Comparison of ENCODE assay signal across 13 cellular contexts in the genomic region with DNA sequence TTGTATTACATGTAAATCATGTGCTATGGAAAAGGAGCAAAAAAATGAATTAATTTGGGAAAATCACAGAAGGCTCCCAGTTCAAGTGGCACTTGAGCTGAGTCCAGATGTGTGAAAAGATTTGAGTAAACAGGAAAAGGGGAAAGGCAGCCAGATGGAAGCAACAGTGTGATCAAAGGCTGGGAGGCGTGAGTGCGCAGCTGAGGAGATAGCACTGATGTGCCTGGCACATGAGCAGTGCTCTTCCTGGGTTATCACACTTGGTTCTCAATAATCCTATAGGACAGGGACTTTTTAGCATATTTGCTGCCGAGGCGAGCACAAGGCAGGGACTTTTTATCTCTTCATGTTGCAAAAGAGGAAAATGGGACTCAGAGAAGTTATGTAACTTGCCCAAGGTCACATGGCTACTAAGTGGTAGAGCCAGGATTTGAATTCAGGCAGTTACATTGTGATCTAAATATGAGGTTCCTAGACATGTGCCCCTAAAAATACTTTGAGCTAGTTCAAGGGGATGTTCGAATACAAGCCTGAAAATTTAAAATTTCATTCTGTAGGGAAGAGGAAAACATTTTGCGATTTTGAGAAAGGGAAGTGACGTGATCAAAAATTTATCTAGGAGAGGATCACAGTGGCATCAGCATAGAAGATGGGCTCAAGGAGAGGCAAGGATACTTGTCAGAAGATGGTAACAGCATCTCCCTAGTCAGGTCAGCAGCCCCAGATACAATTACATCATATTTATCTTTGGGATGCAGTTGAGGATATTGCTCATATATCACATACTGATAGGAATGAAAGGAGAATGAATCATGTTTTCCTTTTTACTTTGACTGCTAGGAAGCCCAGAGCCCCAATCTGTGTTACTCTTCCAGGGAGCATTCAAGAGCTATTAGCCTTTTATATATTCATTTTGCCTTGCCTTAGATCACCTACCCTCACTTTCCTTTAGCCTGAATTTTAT. TPM values are rescaled to one million over a fixed set of nuclear protein-coding genes. Genes with fewer than 3 reads are reported as not detected.
DNase-seq lines count a peak whose midpoint lies in the region; ATAC-seq and TF ChIP-seq lines count a peak whose summit lies in the region.
"Had no signal": no experiment of that assay in that cellular context is flagged by ENCODE, and none has a peak within 500 bp of the region (broad histone marks: within the 10 kb centered on the region; RNA-seq: fewer than 3 reads in every experiment).

No MANE protein-coding gene starts in this region.

- no peak overlapping the region for H3K4me3 ChIP-seq in PC-3 (ENCODE audit: low read length)
- H3K4me3 ChIP-seq in fibroblast of the aortic adventitia (ENCODE audit: low read depth, low read length): no peak overlapping the region
- no peak overlapping the region for H3K4me3 ChIP-seq in suprapubic skin
- H3K4me3 ChIP-seq: mucosa of descending colon had no signal

- ATAC-seq in PC-3: no peak
- ATAC-seq in HG02885 (IDR thresholded peaks at IDR 0.05; ENCODE audit: poor library complexity, unreplicated experiment): no peak
- ATAC-seq: mucosa of descending colon had no signal

- intact Hi-C loops in PC-3 (cut with micrococcal nuclease): no loop called here

- H2AFZ ChIP-seq in PC-3 (ENCODE audit: low read length): no peak overlapping the region

- peak; percentile 10 for DNase-seq in SIG-M5 treated with dmso at 0.1 percent for 504 hours (lab: John Stamatoyannopoulos, UW; ENCODE audit: unreplicated experiment)
- DNase-seq in SIG-M5 (lab: John Stamatoyannopoulos, UW): no peak
- DNase-seq in PC-3: peak; percentile 17
- DNase-seq in fibroblast of the aortic adventitia (ENCODE audit: low read depth): peak; percentile 82
- DNase-seq in suprapubic skin (ENCODE audit: low spot score in 2 of 2): no peak
- no peak for DNase-seq in stimulated activated CD4-positive, alpha-beta T cell treated with anti-CD3 and anti-CD28 coated beads, Interleukin-4, amount 100 ng/mL, for 24 hours
- no peak for DNase-seq in A172 (ENCODE audit: low spot score)
- DNase-seq: mucosa of descending colon; NCI-H2107; stimulated activated CD4-positive, alpha-beta T cell treated with anti-CD3 and anti-CD28 coated beads, Interleukin-12 subunit alpha, Interleukin-12 subunit beta, amount 100 ng/mL, for 4 hours; stimulated activated naive CD4-positive, alpha-beta T cell; T-helper 9 cell had no signal

- no peak for TF ChIP-seq POLR2A in suprapubic skin (IDR thresholded peaks at IDR 0.05)

- H3F3A ChIP-seq in PC-3 (ENCODE audit: low read length, unreplicated experiment): no peaks in the 10 kb centered on the region

- H4K20me1 ChIP-seq in PC-3 (ENCODE audit: low read length): no peaks in the 10 kb centered on the region

- H3K36me3 ChIP-seq in PC-3 (ENCODE audit: low read depth, low read length) (no peaks in the 10 kb centered on the region), suprapubic skin (no peaks in the 10 kb centered on the region)

- no peaks in the 10 kb centered on the region for H3K9me3 ChIP-seq in PC-3 (ENCODE audit: low read length)
- no peaks in the 10 kb centered on the region for H3K9me3 ChIP-seq in suprapubic skin
- H3K9me3 ChIP-seq: mucosa of descending colon had no signal

- H3K79me2 ChIP-seq in PC-3 (ENCODE audit: low read length): no peaks in the 10 kb centered on the region

- no peak overlapping the region for H3K4me2 ChIP-seq in PC-3 (ENCODE audit: low read length)

- H3K9me2 ChIP-seq in PC-3 (replicated peaks; ENCODE audit: low read length): no peaks in the 10 kb centered on the region

- no peak for TF ChIP-seq EP300 in suprapubic skin (IDR thresholded peaks at IDR 0.05)

- BruUV-seq in PC-3 (replicated peaks; lab: Mats Ljungman, UMichigan): no TSS peak

- H3K4me1 ChIP-seq in PC-3 (ENCODE audit: insufficient read depth, low read length): no peaks in the 10 kb centered on the region
- H3K4me1 ChIP-seq in suprapubic skin: peaks cover 23% of the 10 kb centered on the region

- CTCF ChIA-PET in PC-3 (lab: Charles Lee): no interaction called here

- H3K27me3 ChIP-seq in PC-3 (ENCODE audit: low read length) (no peaks in the 10 kb centered on the region), suprapubic skin (no peaks in the 10 kb centered on the region)

- H3K27ac ChIP-seq in PC-3 (ENCODE audit: low read length) (no peak overlapping the region), suprapubic skin (peak overlapping the region; percentile 21)

- WGBS in suprapubic skin: 60% methylated on average over 7 of the region's 7 CpGs

- no peak for TF ChIP-seq CTCF in PC-3 (conservative IDR thresholded peaks at IDR 0.05; ENCODE audit: low read depth, low read length)
- TF ChIP-seq CTCF in fibroblast of the aortic adventitia (IDR thresholded peaks at IDR 0.05; ENCODE audit: insufficient read depth, low read length): no peak
- TF ChIP-seq CTCF in suprapubic skin (IDR thresholded peaks at IDR 0.05): no peak

- no peak overlapping the region for H3K9ac ChIP-seq in PC-3 (ENCODE audit: low read length)

- POLR2A ChIA-PET in PC-3 (lab: Charles Lee; ENCODE audit: unreplicated experiment): no interaction called here

RNA-seq across cellular contexts. Expression of a gene that starts 39.8 kb away (rescaled TPM):
- total RNA-seq in PC-3 (2014; rRNA removed): 0.66 and 0.92 TPM in 2 replicates
- total RNA-seq in fibroblast of the aortic adventitia (ENCODE audit: low replicate concordance): 8.1 and 23.3 TPM in 2 replicates
- total RNA-seq in suprapubic skin: 1 to 10 TPM; 1.3 to 3.3 (median 2.3) TPM
- 0.43 and 1.2 TPM in 2 replicates for total RNA-seq in A172 (2014; rRNA removed; shearing (Covaris generic))

Comparison
In these comparisons a context has a peak if more than half of its experiments do, and no peak if none do; other contexts are left out.
1. DNase-seq: peak in SIG-M5 treated with dmso at 0.1 percent for 504 hours (single experiment), PC-3 (single experiment) and fibroblast of the aortic adventitia (single experiment); none in SIG-M5 (single experiment), suprapubic skin (0 of 2), stimulated activated CD4-positive, alpha-beta T cell treated with anti-CD3 and anti-CD28 coated beads, Interleukin-4, amount 100 ng/mL, for 24 hours (single experiment) and A172 (single experiment).